ENCODE assay signal across 1 cellular context in genomic region chr19:48168689-48169088, GRCh38.
TF ChIP-seq lines count a peak whose summit lies in the region.

No MANE protein-coding gene starts in this region.

TF ChIP-seq in K562, 482 proteins besides CTCF, POLR2A, EP300 and RAD21:
- no peak for TF ChIP-seq E2F4 (CRISPR knock-in tag; IDR thresholded peaks at IDR 0.05; ENCODE audit: low read depth)
- TF ChIP-seq LEF1 (IDR thresholded peaks at IDR 0.05) = no peak
- TF ChIP-seq ZNF316 (IDR thresholded peaks at IDR 0.05) = peak; percentile 19; the same call in 1 of the 2 replicates
- TF ChIP-seq SAP30 (IDR thresholded peaks at IDR 0.05; ENCODE audit: borderline replicate concordance, insufficient read depth, low read depth, low read length, poor library complexity, severe bottlenecking) = no peak
